1 cellular context compared by ENCODE assay signal in genomic region chr7:148704966-148705365, GRCh38.
TF ChIP-seq lines count a peak whose summit lies in the region.

No MANE protein-coding gene starts in this region.

TF ChIP-seq in HEK293, 187 proteins besides CTCF, POLR2A, EP300 and RAD21 (continued from another document):
- TF ChIP-seq, protein P1, sequence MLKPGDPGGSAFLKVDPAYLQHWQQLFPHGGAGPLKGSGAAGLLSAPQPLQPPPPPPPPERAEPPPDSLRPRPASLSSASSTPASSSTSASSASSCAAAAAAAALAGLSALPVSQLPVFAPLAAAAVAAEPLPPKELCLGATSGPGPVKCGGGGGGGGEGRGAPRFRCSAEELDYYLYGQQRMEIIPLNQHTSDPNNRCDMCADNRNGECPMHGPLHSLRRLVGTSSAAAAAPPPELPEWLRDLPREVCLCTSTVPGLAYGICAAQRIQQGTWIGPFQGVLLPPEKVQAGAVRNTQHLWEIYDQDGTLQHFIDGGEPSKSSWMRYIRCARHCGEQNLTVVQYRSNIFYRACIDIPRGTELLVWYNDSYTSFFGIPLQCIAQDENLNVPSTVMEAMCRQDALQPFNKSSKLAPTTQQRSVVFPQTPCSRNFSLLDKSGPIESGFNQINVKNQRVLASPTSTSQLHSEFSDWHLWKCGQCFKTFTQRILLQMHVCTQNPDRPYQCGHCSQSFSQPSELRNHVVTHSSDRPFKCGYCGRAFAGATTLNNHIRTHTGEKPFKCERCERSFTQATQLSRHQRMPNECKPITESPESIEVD (tag by site-specific recombination; IDR thresholded peaks at IDR 0.05), result peak; percentile 80
- TF ChIP-seq HIC1 (tag by site-specific recombination; IDR thresholded peaks at IDR 0.05) (peak; percentile 29; the same call in 1 of the 2 replicates), ZBTB8A (tag by site-specific recombination; IDR thresholded peaks at IDR 0.05) (no peak), IKZF3 (tag by site-specific recombination; IDR thresholded peaks at IDR 0.05) (peak; percentile 30; the same call in 1 of the 2 replicates), ZSCAN23 (tag by site-specific recombination; IDR thresholded peaks at IDR 0.05) (no peak), ZNF18 (tag by site-specific recombination; IDR thresholded peaks at IDR 0.05) (peak; percentile 61; the same call in 1 of the 2 replicates), ZNF561 (tag by site-specific recombination; IDR thresholded peaks at IDR 0.05; ENCODE audit: borderline replicate concordance) (no peak; the same call in 1 of the 2 replicates), ZXDB (tag by site-specific recombination; IDR thresholded peaks at IDR 0.05) (0 out of 2 replicates have a peak, but pooled peaks have one; percentile 33), ZNF843 (tag by site-specific recombination; IDR thresholded peaks at IDR 0.05) (peak; percentile 83), ZNF664 (tag by site-specific recombination; IDR thresholded peaks at IDR 0.05) (peak; percentile 64; the same call in 1 of the 2 replicates), ZBTB1 (tag by site-specific recombination; IDR thresholded peaks at IDR 0.05) (no peak)
- TF ChIP-seq, protein P2, sequence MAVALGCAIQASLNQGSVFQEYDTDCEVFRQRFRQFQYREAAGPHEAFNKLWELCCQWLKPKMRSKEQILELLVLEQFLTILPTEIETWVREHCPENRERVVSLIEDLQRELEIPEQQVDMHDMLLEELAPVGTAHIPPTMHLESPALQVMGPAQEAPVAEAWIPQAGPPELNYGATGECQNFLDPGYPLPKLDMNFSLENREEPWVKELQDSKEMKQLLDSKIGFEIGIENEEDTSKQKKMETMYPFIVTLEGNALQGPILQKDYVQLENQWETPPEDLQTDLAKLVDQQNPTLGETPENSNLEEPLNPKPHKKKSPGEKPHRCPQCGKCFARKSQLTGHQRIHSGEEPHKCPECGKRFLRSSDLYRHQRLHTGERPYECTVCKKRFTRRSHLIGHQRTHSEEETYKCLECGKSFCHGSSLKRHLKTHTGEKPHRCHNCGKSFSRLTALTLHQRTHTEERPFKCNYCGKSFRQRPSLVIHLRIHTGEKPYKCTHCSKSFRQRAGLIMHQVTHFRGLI (tag by site-specific recombination; IDR thresholded peaks at IDR 0.05), result peak; percentile 36; the same call in 1 of the 2 replicates
TF ChIP-seq in HEK293: peak in this region for 11.
